Comparison of ENCODE assay signal across 1 cellular context in genomic region chr11:120513436-120514315, GRCh38.
TF ChIP-seq lines count a peak whose summit lies in the region.

No MANE protein-coding gene starts in this region.

TF ChIP-seq in GM23338, 12 proteins besides CTCF, POLR2A, EP300 and RAD21 (continued from another document):
- no peak for TF ChIP-seq ZNF462 (CRISPR knock-in tag; IDR thresholded peaks at IDR 0.05)
